Comparison of ENCODE assay signal across 8 cellular contexts in the genomic region with DNA sequence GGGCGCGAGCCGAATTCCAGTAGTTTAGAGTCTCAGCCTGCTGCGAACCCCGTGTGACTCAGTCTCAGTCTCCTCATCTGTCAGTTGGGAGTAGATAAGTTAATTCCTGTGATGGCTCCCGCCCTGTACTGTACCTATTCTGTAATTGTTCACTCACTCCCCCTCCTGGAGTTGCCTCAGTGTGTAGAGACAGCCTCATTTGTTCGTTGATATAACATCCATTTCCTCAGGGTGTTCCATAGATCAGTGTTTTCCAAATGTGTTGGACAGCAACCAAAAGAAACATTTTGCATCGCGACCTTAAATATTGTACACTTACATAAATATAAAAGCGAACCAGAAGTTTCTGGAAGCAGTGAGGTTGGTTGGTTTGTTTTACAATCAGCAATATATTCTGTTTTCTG. TPM values are rescaled to one million over a fixed set of nuclear protein-coding genes. Genes with fewer than 3 reads are reported as not detected.
DNase-seq lines count a peak whose midpoint lies in the region; ATAC-seq and TF ChIP-seq lines count a peak whose summit lies in the region.

No MANE protein-coding gene starts in this region.

- CTCF ChIA-PET in AG04450 (lab: Charles Lee) (interaction anchor here (0.9 to 1.3 kb wide), 2 partner anchors 162 to 175 kb away, joined by 4 to 5 read pairs; no protein-coding TSS in a partner anchor), HCT116 (lab: Charles Lee) (interaction anchor here (1.2 kb wide), 1 partner anchor 176 kb away, joined by 7 read pairs; no protein-coding TSS in a partner anchor)

- no peak; the same call in 1 of the 2 replicates for TF ChIP-seq RAD21 in HCT116 (IDR thresholded peaks at IDR 0.05; ENCODE audit: low read depth)

- TF ChIP-seq CTCF in AG04450 (IDR thresholded peaks at IDR 0.05; ENCODE audit: low read depth, low read length) (no peak), HCT116 (IDR thresholded peaks at IDR 0.05 in 2 of 3, conservative IDR thresholded peaks at IDR 0.05 in 1 of 3; ENCODE audit: borderline replicate concordance in 1 of 3, insufficient read depth in 1 of 3, low read depth in 2 of 3, low read length in 2 of 3) (no peak)

- H2AFZ ChIP-seq in HCT116 (ENCODE audit: low read depth, low read length, poor library complexity, severe bottlenecking) = no peak overlapping the region

- H3K9me3 ChIP-seq in AG04450 (ENCODE audit: control insufficient read depth, insufficient read depth, low read length) (peaks cover 4% of the 10 kb centered on the region; the same call in 1 of the 2 replicates), HCT116 (ENCODE audit: control insufficient read depth in 1 of 2, insufficient read depth in 1 of 2, low read depth in 1 of 2, low read length in 2 of 2) (no peaks in the 10 kb centered on the region), thymus (ENCODE audit: control insufficient read depth) (no peaks in the 10 kb centered on the region)

- peak overlapping the region; percentile 91 for H3K9ac ChIP-seq in HCT116 (ENCODE audit: low read length)

- H3K27me3 ChIP-seq in AG04450 (ENCODE audit: control insufficient read depth, insufficient read depth, low read length) = no peaks in the 10 kb centered on the region
- no peaks in the 10 kb centered on the region for H3K27me3 ChIP-seq in HCT116 (ENCODE audit: insufficient read depth, low read length)
- no peaks in the 10 kb centered on the region for H3K27me3 ChIP-seq in layer of hippocampus (ENCODE audit: control insufficient read depth, insufficient read depth, low read length)
- H3K27me3 ChIP-seq in thymus (ENCODE audit: control insufficient read depth, insufficient read depth) = no peaks in the 10 kb centered on the region

- BruUV-seq in HCT116 (replicated peaks; lab: Mats Ljungman, UMichigan) = no TSS peak

- H3K27ac ChIP-seq in AG04450 (ENCODE audit: low read depth, low read length) = peak overlapping the region; percentile 100
- peak overlapping the region; percentile 83 for H3K27ac ChIP-seq in HCT116 (ENCODE audit: low read depth, low read length)
- peak overlapping the region; percentile 99 for H3K27ac ChIP-seq in adipose tissue (ENCODE audit: low read depth, low read length)
- peak overlapping the region; percentile 98 for H3K27ac ChIP-seq in layer of hippocampus (ENCODE audit: low read depth, low read length)
- peak overlapping the region; percentile 99 for H3K27ac ChIP-seq in thymus (ENCODE audit: low read depth)

- H3K4me2 ChIP-seq in HCT116 (ENCODE audit: low read length) = peak overlapping the region; percentile 83

- H3K36me3 ChIP-seq in HCT116 (ENCODE audit: control insufficient read depth in 1 of 2, insufficient read depth in 2 of 2, low read length in 2 of 2) = peaks cover 18 to 27% of the 10 kb centered on the region in 2 experiments; a peak in 2 of 4 replicates
- peaks cover 18% of the 10 kb centered on the region for H3K36me3 ChIP-seq in thymus (ENCODE audit: control insufficient read depth, insufficient read depth)

- intact Hi-C loops in HCT116 (cut with micrococcal nuclease) = loop anchor here (1.0 kb wide), 2 partner anchors 27 to 62 kb away; partner anchors contain the start of gene BAG1

- DNase-seq in AG04450 (ENCODE audit: low read depth, low spot score) (no peak), HCT116 (ENCODE audit: low read depth, low spot score) (peak; percentile 60), COLO668 (lab: John Stamatoyannopoulos, UW; ENCODE audit: unreplicated experiment) (no peak), NCI-H526 treated with DMSO at 0.1 percent for 48 hours (lab: John Stamatoyannopoulos, UW) (no peak)

- H3K4me3 ChIP-seq in AG04450 (ENCODE audit: low read depth, low read length) (peak overlapping the region; percentile 97), HCT116 (replicated peaks in 1 of 2; ENCODE audit: low read depth in 1 of 2, low read length in 2 of 2) (peak overlapping the region; percentile 80 to 85), thymus (ENCODE audit: low read length) (peak overlapping the region; percentile 82)

- no peak for ATAC-seq in HCT116
- no peak for ATAC-seq in GM19455 (IDR thresholded peaks at IDR 0.05; ENCODE audit: unreplicated experiment)

- 7 to 14% (median 11%) methylated on average over 10 of the region's 10 CpGs for WGBS in adipose tissue, 3 donors
- 20% methylated on average over 10 of the region's 10 CpGs for WGBS in thymus

- H3K4me1 ChIP-seq in HCT116 (ENCODE audit: control insufficient read depth in 1 of 2, insufficient read depth in 2 of 2, low read length in 2 of 2) = peaks cover 5 to 22% of the 10 kb centered on the region in 2 experiments; a peak in 2 of 4 replicates
- peaks cover 29% of the 10 kb centered on the region for H3K4me1 ChIP-seq in thymus (ENCODE audit: control insufficient read depth, insufficient read depth, low read length)

- no peak for TF ChIP-seq POLR2A in HCT116 (IDR thresholded peaks at IDR 0.05; ENCODE audit: borderline replicate concordance, extremely low read depth, insufficient read depth, insufficient read length)

- RAD21 ChIA-PET in HCT116 (lab: Charles Lee; ENCODE audit: low non-redundant PET in 1 of 2, low total read pairs in 2 of 2, uncharacterized antibody in 2 of 2, unreplicated experiment in 2 of 2) = no interaction called here

- no peaks in the 10 kb centered on the region for H3K9me2 ChIP-seq in HCT116 (ENCODE audit: insufficient read depth)

- H4K20me1 ChIP-seq in HCT116 (ENCODE audit: insufficient read depth) = no peaks in the 10 kb centered on the region

- POLR2A ChIA-PET in AG04450 (lab: Yijun Ruan, JAX) (interaction anchor here (0.6 to 2.1 kb wide), 9 partner anchors 12 to 266 kb away, joined by 3 to 37 read pairs (median 4); partner anchors contain the start of genes B4GALT1 and DNAJA1), HCT116 (lab: Charles Lee) (interaction anchor here (1.2 kb wide), 3 partner anchors 17 to 168 kb away, joined by 3 to 8 read pairs (median 6); no protein-coding TSS in a partner anchor)

- peaks cover 57% of the 10 kb centered on the region for H3K79me2 ChIP-seq in HCT116 (ENCODE audit: insufficient read depth, low read length)

TF ChIP-seq in HCT116, 20 proteins besides CTCF, POLR2A, EP300 and RAD21:
- TF ChIP-seq CEBPB (IDR thresholded peaks at IDR 0.05; ENCODE audit: low read depth) = 0 out of 2 replicates have a peak, but pooled peaks have one; percentile 9
- no peak for TF ChIP-seq TCF7L2 (IDR thresholded peaks at IDR 0.05; ENCODE audit: borderline replicate concordance, extremely low read depth, insufficient read depth, insufficient read length)
- TF ChIP-seq, protein P1, sequence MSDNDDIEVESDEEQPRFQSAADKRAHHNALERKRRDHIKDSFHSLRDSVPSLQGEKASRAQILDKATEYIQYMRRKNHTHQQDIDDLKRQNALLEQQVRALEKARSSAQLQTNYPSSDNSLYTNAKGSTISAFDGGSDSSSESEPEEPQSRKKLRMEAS (IDR thresholded peaks at IDR 0.05) = no peak
- TF ChIP-seq SIN3A (IDR thresholded peaks at IDR 0.05; ENCODE audit: low read depth) = no peak; the same call in 1 of the 2 replicates
- TF ChIP-seq EGR1 (IDR thresholded peaks at IDR 0.05; ENCODE audit: low read depth) = peak; percentile 90
- TF ChIP-seq EZH2 (IDR thresholded peaks at IDR 0.05) = no peak
- no peak for TF ChIP-seq SP1 (IDR thresholded peaks at IDR 0.05; ENCODE audit: low read depth)
- TF ChIP-seq ELF1 (IDR thresholded peaks at IDR 0.05; ENCODE audit: borderline replicate concordance, low read depth) = no peak
TF ChIP-seq in HCT116: peak in this region for 2.

RNA-seq across cellular contexts. Expression of gene NFX1, which starts 0.7 kb away (rescaled TPM):
- polyA plus RNA-seq in AG04450 (2011; rRNA removed) = 35.9 and 39.2 TPM in 2 replicates
- 65.9 and 79.1 TPM in 2 replicates for polyA minus RNA-seq in AG04450 (2011; rRNA and poly(A)+ RNA removed)
- 31.7 TPM for total RNA-seq in HCT116 (2021; ENCODE audit: unreplicated experiment)
- polyA plus RNA-seq in HCT116 (2012) = 19.6 and 23.2 TPM in 2 replicates
- 10 to 100 TPM; 10.2 to 16.7 (median 14.8) TPM for polyA plus RNA-seq in adipose tissue
- polyA plus RNA-seq in thymus = 15.5 TPM

RNA-seq across cellular contexts. Expression of gene CHMP5, which starts 26.1 kb away (rescaled TPM):
- polyA plus RNA-seq in AG04450 (2011; rRNA removed) (97.6 and 144 TPM in 2 replicates), adipose tissue (100 to 1,000 TPM in 1 of 3 donors, 10 to 100 TPM in 2; 27.3 to 104 (median 51.4) TPM), thymus (118 TPM)
- polyA minus RNA-seq in AG04450 (2011; rRNA and poly(A)+ RNA removed) = 22.0 and 34.4 TPM in 2 replicates
- total RNA-seq in HCT116 (2021; ENCODE audit: unreplicated experiment) = 61.8 TPM
- polyA plus RNA-seq in HCT116 (2012) = 58.1 and 63.2 TPM in 2 replicates

RNA-seq across cellular contexts. Expression of gene BAG1, which starts 26.5 kb away (rescaled TPM):
- polyA plus RNA-seq in AG04450 (2011; rRNA removed) = 26.4 and 31.7 TPM in 2 replicates
- polyA minus RNA-seq in AG04450 (2011; rRNA and poly(A)+ RNA removed) = 7.8 and 8.5 TPM in 2 replicates
- 58.2 TPM for total RNA-seq in HCT116 (2021; ENCODE audit: unreplicated experiment)
- polyA plus RNA-seq in HCT116 (2012) = 27.2 and 32.6 TPM in 2 replicates
- 100 to 1,000 TPM in 1 of 3 donors, 10 to 100 TPM in 2; 88.3 to 121 (median 99.5) TPM for polyA plus RNA-seq in adipose tissue
- polyA plus RNA-seq in thymus = 88.8 TPM

RNA-seq across cellular contexts. Expression of gene SPINK4, which starts 51.0 kb away (rescaled TPM):
- polyA plus RNA-seq in AG04450 (2011; rRNA removed) (not detected in 2 replicates), adipose tissue (under 1 TPM in 2 of 3 donors, not detected in 1; 0.40 to 0.94 TPM), thymus (2.1 TPM)
- not detected in 2 replicates for polyA minus RNA-seq in AG04450 (2011; rRNA and poly(A)+ RNA removed)
- total RNA-seq in HCT116 (2021; ENCODE audit: unreplicated experiment) = not detected
- polyA plus RNA-seq in HCT116 (2012) = not detected in 2 replicates
